8 cellular contexts compared by ENCODE assay signal in the genomic region with DNA sequence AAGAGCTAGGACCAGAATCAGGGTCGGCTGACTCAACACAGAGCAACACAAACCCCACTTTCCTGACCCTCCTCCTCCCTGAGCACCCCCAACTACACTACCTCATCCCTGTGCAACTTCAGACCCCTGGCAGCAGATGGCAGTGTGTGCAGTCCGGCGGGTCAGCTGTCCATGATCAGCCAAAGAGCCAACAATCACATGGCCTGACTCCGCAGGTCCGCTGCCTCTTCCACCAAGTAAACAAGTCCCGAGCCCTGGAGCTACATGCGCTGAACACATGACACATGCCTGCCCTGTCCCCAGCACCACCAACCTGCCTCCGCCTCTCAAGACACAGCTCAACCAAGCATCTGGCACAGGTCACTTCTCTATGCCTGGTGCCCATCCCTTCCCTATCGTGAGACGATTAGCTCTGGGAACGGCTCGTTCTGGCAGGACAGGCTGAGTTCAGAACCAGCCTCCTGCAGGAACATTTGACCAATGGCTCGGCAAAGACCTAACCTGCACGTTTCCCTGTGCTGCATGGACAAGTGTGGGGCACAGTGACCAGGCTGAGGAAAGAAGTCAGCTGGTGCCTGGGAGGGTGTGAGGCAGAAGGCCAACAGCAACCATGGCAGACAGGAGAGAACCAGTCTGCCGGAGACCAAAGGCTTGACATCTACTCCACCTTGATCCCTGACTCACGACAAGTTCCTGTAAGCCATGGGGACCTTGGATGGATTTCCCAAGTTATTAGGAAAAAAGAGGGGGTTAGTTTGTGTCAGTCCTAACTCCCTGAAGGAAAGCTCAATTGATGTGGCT.
A peak's percentile ranks its signal among the peaks of the same experiment; 100 is the strongest.
DNase-seq lines count a peak whose midpoint lies in the region; ATAC-seq and TF ChIP-seq lines count a peak whose summit lies in the region.

No MANE protein-coding gene starts in this region.

- H3K4me1 ChIP-seq in fibroblast of lung (ENCODE audit: control insufficient read depth, extremely low read depth, insufficient read depth, low read length), result peaks cover 33% of the 10 kb centered on the region

- H3K9me3 Mint-ChIP-seq in T-helper 2 cell treated with Interferon-gamma antibody and Interleukin-4, amounts not matched to agents 5 μg/mL and 100 μg/mL, for 36 hours, result no peaks in the 10 kb centered on the region

- no peaks in the 10 kb centered on the region for H4K20me1 ChIP-seq in fibroblast of lung (ENCODE audit: control insufficient read depth, extremely low read depth, insufficient read depth, low read length)

- ATAC-seq in GM19395 (IDR thresholded peaks at IDR 0.05; ENCODE audit: unreplicated experiment) (no peak), HG03432 (IDR thresholded peaks at IDR 0.05; ENCODE audit: unreplicated experiment) (no peak)

- H2AFZ ChIP-seq in fibroblast of lung (ENCODE audit: low read length), result no peak overlapping the region

- H3K9me3 ChIP-seq in fibroblast of lung (ENCODE audit: control insufficient read depth, insufficient read depth, low read depth, low read length), result no peaks in the 10 kb centered on the region

- H3K4me2 ChIP-seq in fibroblast of lung (ENCODE audit: extremely low read depth, insufficient read depth, low read length), result peak overlapping the region; percentile 4

- no peak overlapping the region for H3K4me3 Mint-ChIP-seq in T-helper 2 cell treated with Interferon-gamma antibody and Interleukin-4, amounts not matched to agents 5 μg/mL and 100 μg/mL, for 36 hours

- H3K9ac ChIP-seq in fibroblast of lung (ENCODE audit: insufficient read depth, low read length), result no peak overlapping the region

- DNase-seq in activated CD4-positive, CD25-positive, alpha-beta regulatory T cell treated with anti-CD3 and anti-CD28 coated beads, Interleukin-2, amount 50 U/mL, for 72 hours, result peak; percentile 28
- no peak for DNase-seq in activated CD4-positive, CD25-positive, alpha-beta regulatory T cell (lab: John Stamatoyannopoulos, UW)
- DNase-seq in SK-N-DZ (ENCODE audit: low spot score), result peak; percentile 22
- peak in 1 of 2 donors; percentile 31 for DNase-seq in fibroblast of lung (ENCODE audit: low read depth in 2 of 2)
- DNase-seq in nucleus accumbens (lab: John Stamatoyannopoulos, UW), result peak in 41 of 56 donors; percentile 22 to 85 (median 56)
- DNase-seq in T-helper 2 cell treated with Interferon-gamma antibody and Interleukin-4, amounts not matched to agents 5 μg/mL and 100 μg/mL, for 36 hours (ENCODE audit: low spot score), result no peak

- H3K27me3 Mint-ChIP-seq in T-helper 2 cell treated with Interferon-gamma antibody and Interleukin-4, amounts not matched to agents 5 μg/mL and 100 μg/mL, for 36 hours (ENCODE audit: low read depth), result no peaks in the 10 kb centered on the region

- H3K4me1 Mint-ChIP-seq in T-helper 2 cell treated with Interferon-gamma antibody and Interleukin-4, amounts not matched to agents 5 μg/mL and 100 μg/mL, for 36 hours (ENCODE audit: low read depth), result peaks cover 22% of the 10 kb centered on the region

- H3K36me3 Mint-ChIP-seq in T-helper 2 cell treated with Interferon-gamma antibody and Interleukin-4, amounts not matched to agents 5 μg/mL and 100 μg/mL, for 36 hours (ENCODE audit: low read depth), result peaks cover 63% of the 10 kb centered on the region

- H3K36me3 ChIP-seq in fibroblast of lung (ENCODE audit: control insufficient read depth, insufficient read depth, low read length), result peaks cover 28% of the 10 kb centered on the region

- H3K79me2 ChIP-seq in fibroblast of lung (ENCODE audit: control insufficient read depth, insufficient read depth, low read length), result peaks cover 5% of the 10 kb centered on the region

- peak overlapping the region in 1 of 4 experiments; percentile 6 for H3K4me3 ChIP-seq in fibroblast of lung (replicated peaks in 1 of 4; ENCODE audit: control extremely low read depth in 1 of 4, insufficient read depth in 1 of 4, low read depth in 3 of 4, low read length in 4 of 4)

- no peaks in the 10 kb centered on the region for H3K27me3 ChIP-seq in fibroblast of lung (ENCODE audit: control insufficient read depth, insufficient read depth, low read length)

- H3K27ac Mint-ChIP-seq in T-helper 2 cell treated with Interferon-gamma antibody and Interleukin-4, amounts not matched to agents 5 μg/mL and 100 μg/mL, for 36 hours, result no peak overlapping the region

- peak; percentile 45 to 57 for TF ChIP-seq CTCF in fibroblast of lung (conservative IDR thresholded peaks at IDR 0.05 in 1 of 2, IDR thresholded peaks at IDR 0.05 in 1 of 2; ENCODE audit: low read depth in 1 of 2, low read length in 2 of 2)

- no peak overlapping the region for H3K27ac ChIP-seq in fibroblast of lung (ENCODE audit: insufficient read depth, low read length)

Comparison
In these comparisons a context has a peak if more than half of its experiments do, and no peak if none do; other contexts are left out.
1. DNase-seq: peak in activated CD4-positive, CD25-positive, alpha-beta regulatory T cell treated with anti-CD3 and anti-CD28 coated beads, Interleukin-2, amount 50 U/mL, for 72 hours (single experiment), SK-N-DZ (single experiment) and nucleus accumbens (41 of 56); none in activated CD4-positive, CD25-positive, alpha-beta regulatory T cell (0 of 4) and T-helper 2 cell treated with Interferon-gamma antibody and Interleukin-4, amounts not matched to agents 5 μg/mL and 100 μg/mL, for 36 hours (single experiment).